In genomic region chr2:237625216-237625705, GRCh38 we compare ENCODE assay signal across 1 cellular context.
TF ChIP-seq lines count a peak whose summit lies in the region.

No MANE protein-coding gene starts in this region.

TF ChIP-seq in IMR-90, 13 proteins besides CTCF, POLR2A, EP300 and RAD21:
- TF ChIP-seq BHLHE40 (IDR thresholded peaks at IDR 0.05; ENCODE audit: low read depth, low read length) (no peak), CHD1 (IDR thresholded peaks at IDR 0.05; ENCODE audit: low read depth, low read length) (no peak), CEBPB (IDR thresholded peaks at IDR 0.05; ENCODE audit: low read depth, low read length) (no peak), SMC3 (IDR thresholded peaks at IDR 0.05; ENCODE audit: low read depth, low read length) (no peak), FOS (IDR thresholded peaks at IDR 0.05; ENCODE audit: low read depth, low read length) (no peak), MAFK (IDR thresholded peaks at IDR 0.05; ENCODE audit: low read depth, low read length) (no peak)
